In the genomic region with DNA sequence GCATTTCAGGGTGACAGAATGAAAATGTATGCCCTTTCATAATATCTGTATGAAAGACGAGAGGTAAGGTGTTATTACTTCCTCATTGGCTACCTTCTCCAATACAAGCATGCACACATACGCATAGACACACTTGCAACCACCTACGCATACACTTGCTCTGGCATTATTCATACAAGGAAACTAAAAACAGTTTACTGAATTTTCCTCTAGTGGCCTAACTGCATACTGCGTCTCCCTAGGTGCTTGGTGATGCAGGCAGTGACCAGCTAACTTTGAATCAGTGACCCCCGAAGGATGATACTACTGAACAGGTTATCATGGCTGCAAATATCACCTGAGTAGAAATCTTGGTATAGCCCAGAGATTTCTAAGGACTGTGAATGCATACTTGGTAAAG, we compare ENCODE assay signal across 21 cellular contexts.
DNase-seq lines count a peak whose midpoint lies in the region; ATAC-seq, FAIRE-seq and TF ChIP-seq lines count a peak whose summit lies in the region.
"Had no signal": no experiment of that assay in that cellular context is flagged by ENCODE, and none has a peak within 500 bp of the region (broad histone marks: within the 10 kb centered on the region; RNA-seq: fewer than 3 reads in every experiment).

No MANE protein-coding gene starts in this region.

- H3K27me3 Mint-ChIP-seq in glutamatergic neuron (ENCODE audit: unreplicated experiment), result peaks cover 3% of the 10 kb centered on the region
- H3K27me3 Mint-ChIP-seq: activated naive CD8-positive, alpha-beta T cell had no signal

- peak; percentile 61 for FAIRE-seq in urothelium cell line (lab: Jason Lieb, UNC)
- FAIRE-seq: A549 had no signal

- intact Hi-C loops in breast epithelium (cut with DNase I; ENCODE audit: low total_unique reads), result no loop called here
- intact Hi-C loops in mammary epithelial cell (cut with micrococcal nuclease), result no loop called here

- WGBS in mammary epithelial cell (ENCODE audit: low coverage, missing lambda C conversion rate), result 57% methylated on average over 5 of the region's 5 CpGs

- CTCF ChIA-PET in mammary epithelial cell (lab: Charles Lee; ENCODE audit: low non-redundant PET), result interaction anchor here (0.5 kb wide), 1 partner anchor 21 kb away, joined by 3 read pairs; no protein-coding TSS in a partner anchor

- peaks cover 0 to 3% of the 10 kb centered on the region in 2 donors for H3K4me1 ChIP-seq in breast epithelium
- no peaks in the 10 kb centered on the region for H3K4me1 ChIP-seq in mammary epithelial cell (ENCODE audit: insufficient read depth, low read length)
- H3K4me1 ChIP-seq: A549 had no signal

- no peaks in the 10 kb centered on the region for H3K36me3 Mint-ChIP-seq in glutamatergic neuron (ENCODE audit: unreplicated experiment)
- H3K36me3 Mint-ChIP-seq: activated naive CD8-positive, alpha-beta T cell; CD14-positive monocyte had no signal

- peak overlapping the region; percentile 73 to 84 for H3K27ac ChIP-seq in breast epithelium
- H3K27ac ChIP-seq in mammary epithelial cell (ENCODE audit: insufficient read depth, low read depth, low read length), result no peak overlapping the region
- H3K27ac ChIP-seq: A549, PC-9 had no signal

- H3K9me3 ChIP-seq in breast epithelium (no peaks in the 10 kb centered on the region), mammary epithelial cell (replicated peaks; ENCODE audit: insufficient read depth, low read length) (no peaks in the 10 kb centered on the region)
- H3K9me3 ChIP-seq: A549 had no signal

- no peak for ATAC-seq in GM21786 (IDR thresholded peaks at IDR 0.05; ENCODE audit: unreplicated experiment)
- ATAC-seq: A549; activated CD4-positive, CD25-positive, alpha-beta regulatory T cell treated with anti-CD3 and anti-CD28 coated beads, Interleukin-2, amount 50 U/mL, for 24 hours; left colon had no signal

- H3K4me3 Mint-ChIP-seq in glutamatergic neuron (ENCODE audit: unreplicated experiment), result no peak overlapping the region
- H3K4me3 Mint-ChIP-seq: activated naive CD8-positive, alpha-beta T cell; CD14-positive monocyte had no signal

- H3K27me3 ChIP-seq in breast epithelium (no peaks in the 10 kb centered on the region), mammary epithelial cell (ENCODE audit: insufficient read depth, low read length) (no peaks in the 10 kb centered on the region)

- no peaks in the 10 kb centered on the region for H4K20me1 ChIP-seq in mammary epithelial cell (ENCODE audit: insufficient read depth, low read length)

- TF ChIP-seq CTCF in breast epithelium (IDR thresholded peaks at IDR 0.05) (peak; percentile 21 to 60 (median 38)), mammary epithelial cell (conservative IDR thresholded peaks at IDR 0.05 in 1 of 2, IDR thresholded peaks at IDR 0.05 in 1 of 2; ENCODE audit: extremely low read depth in 1 of 2, insufficient read depth in 1 of 2, low read depth in 1 of 2, low read length in 2 of 2) (peak in 1 of 2 donors; percentile 33), glutamatergic neuron (IDR thresholded peaks at IDR 0.05; ENCODE audit: partially characterized antibody, unreplicated experiment) (peak; percentile 64)

- peaks cover 13% of the 10 kb centered on the region for H3K4me1 Mint-ChIP-seq in glutamatergic neuron (ENCODE audit: low read depth, unreplicated experiment)
- H3K4me1 Mint-ChIP-seq: CD14-positive monocyte had no signal

- no peak overlapping the region for H3K4me3 ChIP-seq in breast epithelium
- H3K4me3 ChIP-seq in mammary epithelial cell (replicated peaks in 1 of 3; ENCODE audit: insufficient read depth in 1 of 3, low read depth in 2 of 3, low read length in 3 of 3), result no peak overlapping the region
- H3K4me3 ChIP-seq: A549, PC-9 had no signal

- no TSS peak for BruUV-seq in mammary epithelial cell (replicated peaks; lab: Mats Ljungman, UMichigan)

- no peaks in the 10 kb centered on the region for H3K79me2 ChIP-seq in mammary epithelial cell (ENCODE audit: insufficient read depth, low read length)

- no peak overlapping the region for H2AFZ ChIP-seq in mammary epithelial cell (ENCODE audit: low read depth, low read length)
- H2AFZ ChIP-seq: PC-9 had no signal

- H3K36me3 ChIP-seq in breast epithelium (no peaks in the 10 kb centered on the region), mammary epithelial cell (ENCODE audit: insufficient read depth, low read length) (no peaks in the 10 kb centered on the region)

- dilution Hi-C loops in mammary epithelial cell (cut with HindIII; ENCODE audit: low sequenced_read_pairs), result no loop called here

- H3K9me3 Mint-ChIP-seq in glutamatergic neuron (ENCODE audit: unreplicated experiment), result peaks cover 3% of the 10 kb centered on the region

- DNase-seq in breast epithelium (ENCODE audit: low spot score in 2 of 2), result no peak
- DNase-seq in mammary epithelial cell, result no peak
- peak; percentile 4 for DNase-seq in SK-N-DZ (ENCODE audit: low spot score)
- no peak for DNase-seq in glutamatergic neuron
- no peak for DNase-seq in urothelium cell line (ENCODE audit: low spot score)
- no peak for DNase-seq in NCI-H2196 treated with DMSO at 0.1 percent for 48 hours (lab: John Stamatoyannopoulos, UW; ENCODE audit: unreplicated experiment)
- no peak for DNase-seq in activated CD4-positive, alpha-beta T cell treated with anti-CD3 and anti-CD28 coated beads, Interleukin-2, amount 50 U/mL, for 48 hours
- DNase-seq: cortex of kidney; DMS 273 treated with DMSO at 0.1 percent for 48 hours; left colon; NCI-H1436 treated with DMSO at 0.1 percent for 48 hours; NCI-H2171 treated with DMSO at 0.1 percent for 48 hours; NCI-H774; PC-9; stimulated activated CD4-positive, alpha-beta T cell treated with anti-CD3 and anti-CD28 coated beads, Interleukin-12 subunit alpha, Interleukin-12 subunit beta, amount 100 ng/mL, for 4 hours; T1000 had no signal

- no peak overlapping the region for H3K9ac ChIP-seq in mammary epithelial cell (ENCODE audit: insufficient read depth, low read length)

- H3K4me2 ChIP-seq in mammary epithelial cell (ENCODE audit: insufficient read depth, low read depth, low read length), result no peak overlapping the region
- H3K4me2 ChIP-seq: A549, PC-9 had no signal

- no peak for TF ChIP-seq POLR2A in breast epithelium (IDR thresholded peaks at IDR 0.05)

- no peak overlapping the region for H3K27ac Mint-ChIP-seq in glutamatergic neuron (ENCODE audit: unreplicated experiment)
- H3K27ac Mint-ChIP-seq: activated naive CD8-positive, alpha-beta T cell had no signal

- in situ Hi-C loops in mammary epithelial cell (cut with MboI; ENCODE audit: low sequenced_read_pairs in 2 of 2), result no loop called here
